ENCODE assay signal across 8 cellular contexts in genomic region chr6:87408721-87409155, GRCh38. TPM values are rescaled to one million over a fixed set of nuclear protein-coding genes. Genes with fewer than 3 reads are reported as not detected.
DNase-seq lines count a peak whose midpoint lies in the region; ATAC-seq and TF ChIP-seq lines count a peak whose summit lies in the region.

No MANE protein-coding gene starts in this region.

- peak overlapping the region; percentile 87 to 92 (median 90) for H3K4me3 Mint-ChIP-seq in brain

- ATAC-seq in HG02943 (IDR thresholded peaks at IDR 0.05; ENCODE audit: low read depth, unreplicated experiment) (peak; percentile 24), GM18502 (IDR thresholded peaks at IDR 0.05; ENCODE audit: poor library complexity, unreplicated experiment) (no peak)

- H3K4me3 ChIP-seq in AG10803 (ENCODE audit: low read length) (peak overlapping the region; percentile 85), mucosa of stomach (ENCODE audit: low read length) (no peak overlapping the region)

- no peaks in the 10 kb centered on the region for H3K9me3 Mint-ChIP-seq in brain

- no peak for DNase-seq in AG10803 (ENCODE audit: low read depth)
- no peak for DNase-seq in NCI-H1436 (lab: John Stamatoyannopoulos, UW)
- no peak for DNase-seq in islet precursor cell
- DNase-seq in germinal center (ENCODE audit: low spot score), result no peak

- TF ChIP-seq CTCF in AG10803 (conservative IDR thresholded peaks at IDR 0.05; ENCODE audit: low read length), result no peak
- TF ChIP-seq CTCF in brain (conservative IDR thresholded peaks at IDR 0.05), result no peak

- H3K9me3 ChIP-seq in mucosa of stomach (ENCODE audit: control insufficient read depth, low read length), result no peaks in the 10 kb centered on the region

- H3K4me1 Mint-ChIP-seq in brain, result peaks cover 19% of the 10 kb centered on the region

- no peaks in the 10 kb centered on the region for H3K36me3 ChIP-seq in mucosa of stomach (ENCODE audit: control insufficient read depth, insufficient read depth, low read length)

- H3K36me3 Mint-ChIP-seq in brain, result no peaks in the 10 kb centered on the region

- no peaks in the 10 kb centered on the region for H3K4me1 ChIP-seq in mucosa of stomach (ENCODE audit: control insufficient read depth, insufficient read depth, low read length)

- peaks cover 4% of the 10 kb centered on the region for H3K27me3 Mint-ChIP-seq in brain

- peak overlapping the region; percentile 90 to 98 (median 95) for H3K27ac Mint-ChIP-seq in brain

- no peaks in the 10 kb centered on the region for H3K27me3 ChIP-seq in mucosa of stomach (ENCODE audit: control insufficient read depth, insufficient read depth, low read length)

- peak overlapping the region; percentile 45 for H3K9ac ChIP-seq in mucosa of stomach (ENCODE audit: low read length)

RNA-seq across cellular contexts. Expression of gene CFAP206, which starts 1.0 kb away (rescaled TPM):
- polyA plus RNA-seq in brain (ENCODE audit: insufficient read depth, low read depth, low replicate concordance), result 1.0 TPM
